ENCODE assay signal across 7 cellular contexts in genomic region chr19:52336117-52336811, GRCh38. TPM values are rescaled to one million over a fixed set of nuclear protein-coding genes. Genes with fewer than 3 reads are reported as not detected.
A peak's percentile ranks its signal among the peaks of the same experiment; 100 is the strongest.
DNase-seq lines count a peak whose midpoint lies in the region; ATAC-seq and TF ChIP-seq lines count a peak whose summit lies in the region.

Gene ZNF610 (plus strand): TSS chr19:52336243. CDS start chr19:52349173, 12,930 bp downstream.

- H2AK9ac ChIP-seq in IMR-90 (replicated peaks; ENCODE audit: low read depth, low read length, poor library complexity) = peak within 1 kb of the TSS; percentile 84

- H2BK20ac ChIP-seq in IMR-90 (ENCODE audit: low read depth, low read length) = no peak within 1 kb of the TSS

- peak within 1 kb of the TSS; percentile 99 for H3K9ac ChIP-seq in IMR-90 (ENCODE audit: low read depth, low read length)

- ATAC-seq in GM18907 (IDR thresholded peaks at IDR 0.05; ENCODE audit: unreplicated experiment) (peak; percentile 75), IMR-90 (ENCODE audit: low read depth) (peak; percentile 99)

- no peaks in the 10 kb centered on the region for H3K9me1 ChIP-seq in IMR-90 (ENCODE audit: insufficient read depth, low read length)

- H3K4me1 ChIP-seq in IMR-90 (ENCODE audit: control insufficient read depth, insufficient read depth, low read length) = peaks cover 2% of the 10 kb centered on the region; the same call in 1 of the 2 replicates

- peak within 1 kb of the TSS; percentile 83 for H2AFZ ChIP-seq in IMR-90 (replicated peaks; ENCODE audit: low read length, poor library complexity)

- POLR2A ChIA-PET in IMR-90 (lab: Charles Lee; ENCODE audit: unreplicated experiment) = no interaction called here

- H3K4me3 ChIP-seq in IMR-90 (ENCODE audit: insufficient read depth, low read depth, low read length) = peak within 1 kb of the TSS; percentile 86

- H3K27ac Mint-ChIP-seq in glutamatergic neuron (ENCODE audit: unreplicated experiment) = peak within 1 kb of the TSS; percentile 97

- no peaks in the 10 kb centered on the region for H4K20me1 ChIP-seq in IMR-90 (ENCODE audit: insufficient read depth, low read length)

- CTCF ChIA-PET in IMR-90 (lab: Yijun Ruan, JAX) = no interaction called here

- H3K27me3 Mint-ChIP-seq in glutamatergic neuron (ENCODE audit: unreplicated experiment) = peaks cover 16% of the 10 kb centered on the region

- H4K8ac ChIP-seq in IMR-90 (ENCODE audit: low read depth in 2 of 2, low read length in 2 of 2) = peak within 1 kb of the TSS; percentile 83 to 88

- TF ChIP-seq RAD21 in IMR-90 (IDR thresholded peaks at IDR 0.05; ENCODE audit: low read length) = no peak

- H3K56ac ChIP-seq in IMR-90 (ENCODE audit: extremely low read depth, insufficient read depth, low read length) = no peak within 1 kb of the TSS

- TF ChIP-seq CTCF in IMR-90 (conservative IDR thresholded peaks at IDR 0.05; ENCODE audit: low read depth, low read length) (no peak), glutamatergic neuron (IDR thresholded peaks at IDR 0.05; ENCODE audit: partially characterized antibody, unreplicated experiment) (no peak)

- dilution Hi-C loops in IMR-90 (cut with HindIII; ENCODE audit: low sequenced_read_pairs, unreplicated experiment) = no loop called here

- in situ Hi-C loops in IMR-90 (cut with MboI; ENCODE audit: low sequenced_read_pairs) (no loop called here), SK-MEL-5 (cut with HindIII; ENCODE audit: low pct_unique_long_range_greater_than_20kb, low sequenced_read_pairs) (no loop called here)

- no peaks in the 10 kb centered on the region for H3K4me1 Mint-ChIP-seq in glutamatergic neuron (ENCODE audit: low read depth, unreplicated experiment)

- H3K27me3 ChIP-seq in IMR-90 (ENCODE audit: control insufficient read depth, insufficient read depth, low read length) = no peaks in the 10 kb centered on the region

- peak within 1 kb of the TSS; percentile 99 for H3K4me3 Mint-ChIP-seq in glutamatergic neuron (ENCODE audit: unreplicated experiment)

- peaks cover 16% of the 10 kb centered on the region for H3K9me3 Mint-ChIP-seq in glutamatergic neuron (ENCODE audit: unreplicated experiment)

- H4K5ac ChIP-seq in IMR-90 (ENCODE audit: low read depth, low read length) = peak within 1 kb of the TSS; percentile 75

- H2BK120ac ChIP-seq in IMR-90 (ENCODE audit: low read depth, low read length) = no peak within 1 kb of the TSS

- peak within 1 kb of the TSS; percentile 35; the same call in 1 of the 2 replicates for H3K18ac ChIP-seq in IMR-90 (ENCODE audit: low read depth, low read length)

- peak within 1 kb of the TSS; percentile 85; the same call in 1 of the 2 replicates for H3K14ac ChIP-seq in IMR-90 (replicated peaks; ENCODE audit: low read depth, low read length)

- H2BK15ac ChIP-seq in IMR-90 (ENCODE audit: low read depth, low read length) = no peak within 1 kb of the TSS

- H2BK5ac ChIP-seq in IMR-90 (ENCODE audit: low read depth, low read length, poor library complexity, severe bottlenecking) = peak within 1 kb of the TSS; percentile 18

- intact Hi-C loops in IMR-90 (cut with micrococcal nuclease) = no loop called here

- peak; percentile 88 for DNase-seq in IMR-90
- peak; percentile 84 for DNase-seq in SK-MEL-5 (ENCODE audit: low read depth, low spot score)
- DNase-seq in activated naive CD4-positive, alpha-beta T cell treated with anti-CD3 and anti-CD28 coated beads, Interleukin-2, amount 50 U/mL, for 16 hours = peak; percentile 88
- peak; percentile 89 for DNase-seq in glutamatergic neuron
- DNase-seq in nucleus accumbens (lab: John Stamatoyannopoulos, UW) = peak; percentile 23 to 95 (median 86)
- peak; percentile 76 for DNase-seq in stromal cell of bone marrow (ENCODE audit: low read depth)

- H2AK5ac ChIP-seq in IMR-90 (ENCODE audit: low read depth, low read length) = peak within 1 kb of the TSS; percentile 74; the same call in 1 of the 2 replicates

- H3K9me3 ChIP-seq in IMR-90 (ENCODE audit: control insufficient read depth, insufficient read depth, low read length) = peaks cover 18% of the 10 kb centered on the region

- H3K4me2 ChIP-seq in IMR-90 (ENCODE audit: low read depth, low read length) = peak within 1 kb of the TSS; percentile 97

- peak within 1 kb of the TSS; percentile 79 for H3K4ac ChIP-seq in IMR-90 (ENCODE audit: low read depth, low read length)

- H3K36me3 ChIP-seq in IMR-90 (ENCODE audit: control insufficient read depth, insufficient read depth, low read length) = peaks cover 3% of the 10 kb centered on the region

- peak within 1 kb of the TSS; percentile 74 for H3K27ac ChIP-seq in IMR-90 (ENCODE audit: insufficient read depth, low read length)

- H4K91ac ChIP-seq in IMR-90 (ENCODE audit: insufficient read depth, low read depth, low read length) = peak within 1 kb of the TSS; percentile 62

- TF ChIP-seq POLR2A in IMR-90 (IDR thresholded peaks at IDR 0.05; ENCODE audit: low read depth, low read length) = peak; percentile 87

- WGBS in IMR-90 (ENCODE audit: extremely low coverage in 2 of 2, insufficient read length in 1 of 2), 2 experiments = 3% methylated on average over 27 of the region's 57 CpGs; no CpG with 5 or more reads in 1 of the 2 experiments

- peaks cover 20% of the 10 kb centered on the region for H3K36me3 Mint-ChIP-seq in glutamatergic neuron (ENCODE audit: unreplicated experiment)

- no TSS peak for BruUV-seq in IMR-90 (replicated peaks; lab: Mats Ljungman, UMichigan)

- peak within 1 kb of the TSS; percentile 73 for H3K23ac ChIP-seq in IMR-90 (ENCODE audit: low read depth, low read length)

- H3K79me1 ChIP-seq in IMR-90 (ENCODE audit: low read depth in 1 of 2, low read length in 2 of 2) = peaks cover 0 to 8% of the 10 kb centered on the region in 2 experiments; a peak in 1 of 4 replicates

TF ChIP-seq in IMR-90, 13 proteins besides CTCF, POLR2A, EP300 and RAD21:
- TF ChIP-seq ELK1 (IDR thresholded peaks at IDR 0.05; ENCODE audit: borderline replicate concordance, low read depth, low read length) = no peak
- peak; percentile 40; the same call in 1 of the 2 replicates for TF ChIP-seq MAZ (IDR thresholded peaks at IDR 0.05; ENCODE audit: borderline replicate concordance, low read depth, low read length)
- peak; percentile 54 for TF ChIP-seq MXI1 (IDR thresholded peaks at IDR 0.05; ENCODE audit: borderline replicate concordance, low read depth, low read length)
- no peak for TF ChIP-seq RFX5 (IDR thresholded peaks at IDR 0.05; ENCODE audit: low read depth, low read length)
- TF ChIP-seq CEBPB (IDR thresholded peaks at IDR 0.05; ENCODE audit: low read depth, low read length) = no peak
- TF ChIP-seq RCOR1 (IDR thresholded peaks at IDR 0.05; ENCODE audit: insufficient replicate concordance, low read length) = peak; percentile 21

RNA-seq across cellular contexts. Expression of gene ZNF610, which starts in this region (rescaled TPM):
- total RNA-seq in IMR-90 (2012; rRNA removed) (3.6 TPM in 2 replicates), glutamatergic neuron (ENCODE audit: unreplicated experiment) (11.6 TPM)
- polyA plus RNA-seq in IMR-90 (2012; rRNA removed) = 1.1 and 1.6 TPM in 2 replicates
- polyA plus RNA-seq in IMR-90 (2012; cell fraction: cytosol; rRNA removed) = 1.9 and 3.4 TPM in 2 replicates
- 2.9 and 4.9 TPM in 2 replicates for polyA plus RNA-seq in IMR-90 (2012; cell fraction: nucleus; rRNA removed; ENCODE audit: low replicate concordance)
- 2.2 and 3.2 TPM in 2 replicates for total RNA-seq in SK-MEL-5 (2014; rRNA removed; shearing (Covaris generic))
- 1.4 and 2.1 TPM in 2 replicates for polyA plus RNA-seq in SK-MEL-5 (2015; cell fraction: cytosol; rRNA removed)
- 0.72 and 3.5 TPM in 2 replicates for polyA plus RNA-seq in SK-MEL-5 (2015; cell fraction: nucleus; rRNA removed)

Comparison
In these comparisons a context has a peak if more than half of its experiments do, and no peak if none do; other contexts are left out.
1. Peak in every context shown above with its lines: DNase-seq, ATAC-seq, H3K4me3 ChIP-seq and H3K27ac ChIP-seq.